11 cellular contexts compared by ENCODE assay signal in the genomic region with DNA sequence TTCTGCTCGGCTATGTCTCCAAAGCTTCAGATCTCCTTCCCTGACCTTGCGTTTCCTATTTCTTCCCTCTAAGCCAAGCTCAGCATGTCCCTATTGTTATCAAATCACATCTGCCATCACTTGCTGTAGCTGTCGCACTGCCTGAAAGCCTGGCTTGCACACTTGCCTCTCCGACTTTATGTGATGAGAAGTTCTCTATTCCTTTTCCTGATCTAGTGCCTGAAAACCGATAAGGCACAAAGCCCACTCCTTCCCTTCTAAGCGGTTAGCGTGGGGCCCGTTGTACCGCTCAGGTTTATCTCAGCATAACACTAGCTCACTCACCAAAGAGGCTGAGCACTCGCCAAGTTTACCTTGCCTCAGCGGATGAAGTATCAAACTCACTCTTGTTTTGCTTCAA. TPM values are rescaled to one million over a fixed set of nuclear protein-coding genes. Genes with fewer than 3 reads are reported as not detected.
DNase-seq lines count a peak whose midpoint lies in the region; ATAC-seq, FAIRE-seq and TF ChIP-seq lines count a peak whose summit lies in the region.
"Had no signal": no experiment of that assay in that cellular context is flagged by ENCODE, and none has a peak within 500 bp of the region (broad histone marks: within the 10 kb centered on the region; RNA-seq: fewer than 3 reads in every experiment).

No MANE protein-coding gene starts in this region.

- no peaks in the 10 kb centered on the region for H3K79me2 ChIP-seq in neural progenitor cell (ENCODE audit: low read depth)

- H3K27me3 Mint-ChIP-seq in neural progenitor cell (ENCODE audit: insufficient read depth, low read depth): no peaks in the 10 kb centered on the region

- H3K9me3 Mint-ChIP-seq in neural progenitor cell: peaks cover 16% of the 10 kb centered on the region

- no peak overlapping the region for H3K9ac ChIP-seq in neural progenitor cell

- peak; percentile 47 for FAIRE-seq in bronchial epithelial cell (lab: Jason Lieb, UNC)
- no peak for FAIRE-seq in RCC 7860 (lab: Jason Lieb, UNC)
- FAIRE-seq: A204.1 had no signal

- DNase-seq in DMS153 treated with DMSO at 0.1 percent for 48 hours (lab: John Stamatoyannopoulos, UW; ENCODE audit: unreplicated experiment) (peak; percentile 10), DMS153 (lab: John Stamatoyannopoulos, UW) (no peak), NCI-H748 (lab: John Stamatoyannopoulos, UW; ENCODE audit: unreplicated experiment) (peak; percentile 53), bronchial epithelial cell (ENCODE audit: low read depth) (peak; percentile 4), neural progenitor cell (ENCODE audit: low spot score) (peak; percentile 39), RCC 7860 (ENCODE audit: low spot score) (no peak)

- no peaks in the 10 kb centered on the region for H3K9me3 ChIP-seq in neural progenitor cell (ENCODE audit: low read depth)

- H3K36me3 Mint-ChIP-seq in neural progenitor cell: peaks cover 7% of the 10 kb centered on the region

- TF ChIP-seq CTCF in bronchial epithelial cell (IDR thresholded peaks at IDR 0.05; ENCODE audit: insufficient read depth, low read length, severe bottlenecking): no peak
- TF ChIP-seq CTCF in neural progenitor cell (IDR thresholded peaks at IDR 0.05): no peak

- no peak overlapping the region for H3K27ac ChIP-seq in neural progenitor cell

- peaks cover 39% of the 10 kb centered on the region for H3K4me1 ChIP-seq in neural progenitor cell

- H3K4me3 ChIP-seq in bronchial epithelial cell (ENCODE audit: low read depth, low read length) (peak overlapping the region; percentile 52), neural progenitor cell (peak overlapping the region; percentile 88)

- peaks cover 34% of the 10 kb centered on the region for H3F3A ChIP-seq in neural progenitor cell (ENCODE audit: low read depth)

- no peaks in the 10 kb centered on the region for H3K36me3 ChIP-seq in bronchial epithelial cell (ENCODE audit: control insufficient read depth, insufficient read depth, low read length)
- no peaks in the 10 kb centered on the region for H3K36me3 ChIP-seq in neural progenitor cell

- H4K20me1 ChIP-seq in neural progenitor cell (ENCODE audit: low read depth): no peaks in the 10 kb centered on the region

- H3K4me1 Mint-ChIP-seq in neural progenitor cell: peaks cover 47% of the 10 kb centered on the region

- H2AFZ ChIP-seq in neural progenitor cell (replicated peaks): peak overlapping the region; percentile 99

- H3K4me2 ChIP-seq in neural progenitor cell: peak overlapping the region; percentile 100

- peak overlapping the region; percentile 1 for H3K27ac Mint-ChIP-seq in neural progenitor cell

- H3K27me3 ChIP-seq in bronchial epithelial cell (ENCODE audit: control insufficient read depth, insufficient read depth, low read length) (peaks cover 3% of the 10 kb centered on the region), neural progenitor cell (peaks cover 44% of the 10 kb centered on the region)

- no peak for ATAC-seq in GM18502 (IDR thresholded peaks at IDR 0.05; ENCODE audit: poor library complexity, unreplicated experiment)
- ATAC-seq in GM21515 (IDR thresholded peaks at IDR 0.05; ENCODE audit: unreplicated experiment): no peak

- H3K4me3 Mint-ChIP-seq in neural progenitor cell: peak overlapping the region; percentile 88

RNA-seq across cellular contexts. Expression of gene NMU, which starts 0.8 kb away (rescaled TPM):
- total RNA-seq in bronchial epithelial cell (4.2 and 20.4 TPM in 2 replicates), neural progenitor cell (ENCODE audit: low replicate concordance) (1.8 and 3.8 TPM in 2 replicates)

RNA-seq across cellular contexts. Expression of gene PDCL2, which starts 43.2 kb away (rescaled TPM):
- total RNA-seq in bronchial epithelial cell (not detected in 2 replicates), neural progenitor cell (ENCODE audit: low replicate concordance) (not detected in 2 replicates)
- total RNA-seq: left lobe of liver, RPMI7951 had no signal

Comparison
In these comparisons a context has a peak if more than half of its experiments do, and no peak if none do; other contexts are left out.
1. DNase-seq: peak in DMS153 treated with DMSO at 0.1 percent for 48 hours (single experiment), NCI-H748 (single experiment), bronchial epithelial cell (single experiment) and neural progenitor cell (single experiment); none in DMS153 (single experiment) and RCC 7860 (single experiment).